1 cellular context compared by ENCODE assay signal in the genomic region with DNA sequence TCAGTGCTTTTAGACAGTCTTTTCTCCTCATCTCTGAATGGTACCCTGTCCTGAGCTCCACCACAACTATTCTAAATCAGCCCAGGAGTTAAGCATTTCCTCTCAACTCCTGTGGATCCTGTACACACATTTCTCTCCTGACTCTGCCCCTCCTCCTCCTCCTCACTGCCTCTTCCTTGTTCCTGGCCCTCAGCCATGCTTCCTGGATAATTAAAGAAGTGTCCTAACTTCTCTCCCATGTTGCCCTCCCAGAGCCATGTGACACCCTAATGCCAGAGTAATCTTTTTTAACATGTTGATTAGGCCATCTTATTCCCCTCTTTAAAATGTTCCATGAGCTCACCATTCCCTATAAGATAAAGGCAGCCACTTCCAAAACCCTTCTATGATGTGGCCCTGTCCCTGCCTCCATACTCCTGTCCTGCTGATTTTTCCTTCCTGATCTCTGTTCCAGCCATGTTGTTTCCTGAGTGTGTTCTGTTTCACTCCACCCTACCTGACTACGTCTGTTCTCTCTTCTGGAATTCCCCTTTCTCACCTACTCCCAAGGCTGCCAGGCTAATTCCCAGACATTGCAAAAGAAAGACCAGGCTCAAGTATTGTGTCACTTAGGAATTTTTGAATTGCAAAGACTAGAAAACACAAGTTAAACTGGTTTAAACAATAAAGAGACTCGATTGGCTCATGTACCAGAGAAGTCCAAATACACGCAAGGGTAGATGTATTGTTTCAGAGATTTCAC.
TF ChIP-seq lines count a peak whose summit lies in the region.

No MANE protein-coding gene starts in this region.

TF ChIP-seq in IMR-90, 13 proteins besides CTCF, POLR2A, EP300 and RAD21 (continued from another document):
- TF ChIP-seq, protein P1, sequence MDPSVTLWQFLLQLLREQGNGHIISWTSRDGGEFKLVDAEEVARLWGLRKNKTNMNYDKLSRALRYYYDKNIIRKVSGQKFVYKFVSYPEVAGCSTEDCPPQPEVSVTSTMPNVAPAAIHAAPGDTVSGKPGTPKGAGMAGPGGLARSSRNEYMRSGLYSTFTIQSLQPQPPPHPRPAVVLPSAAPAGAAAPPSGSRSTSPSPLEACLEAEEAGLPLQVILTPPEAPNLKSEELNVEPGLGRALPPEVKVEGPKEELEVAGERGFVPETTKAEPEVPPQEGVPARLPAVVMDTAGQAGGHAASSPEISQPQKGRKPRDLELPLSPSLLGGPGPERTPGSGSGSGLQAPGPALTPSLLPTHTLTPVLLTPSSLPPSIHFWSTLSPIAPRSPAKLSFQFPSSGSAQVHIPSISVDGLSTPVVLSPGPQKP (IDR thresholded peaks at IDR 0.05; ENCODE audit: borderline replicate concordance, low read depth, low read length): no peak
